1 cellular context compared by ENCODE assay signal in genomic region chr6:32867022-32867477, GRCh38.
TF ChIP-seq lines count a peak whose summit lies in the region.

No MANE protein-coding gene starts in this region.

TF ChIP-seq in HEK293, 187 proteins besides CTCF, POLR2A, EP300 and RAD21 (continued from another document):
- TF ChIP-seq PRDM10 (tag by site-specific recombination; IDR thresholded peaks at IDR 0.05) (peak; percentile 66; the same call in 1 of the 2 replicates), GFI1B (tag by site-specific recombination; IDR thresholded peaks at IDR 0.05) (no peak)
TF ChIP-seq in HEK293: peak in this region for 1.
